In genomic region chr17:37562016-37562745, GRCh38 we compare ENCODE assay signal across 19 cellular contexts. TPM values are rescaled to one million over a fixed set of nuclear protein-coding genes. Genes with fewer than 3 reads are reported as not detected.
DNase-seq lines count a peak whose midpoint lies in the region; ATAC-seq and TF ChIP-seq lines count a peak whose summit lies in the region.
"Had no signal": no experiment of that assay in that cellular context is flagged by ENCODE, and none has a peak within 500 bp of the region (broad histone marks: within the 10 kb centered on the region; RNA-seq: fewer than 3 reads in every experiment).

No MANE protein-coding gene starts in this region.

- TF ChIP-seq EP300 in SK-N-SH (IDR thresholded peaks at IDR 0.05; ENCODE audit: borderline replicate concordance in 1 of 2, low read depth in 1 of 2, low read length in 1 of 2), result peak in 1 of 2 experiments; percentile 43; a peak in 1 of 4 replicates

- CTCF ChIA-PET in activated CD4-positive, alpha-beta T cell treated with anti-CD3 and anti-CD28 coated beads, Interleukin-2, amount 10 ng/mL, durations not matched to agents 7 days and 5 days (lab: Charles Lee), result interaction anchor here (1.1 kb wide), 1 partner anchor 40 kb away, joined by 3 read pairs; no protein-coding TSS in a partner anchor
- CTCF ChIA-PET in SK-N-SH (lab: Yijun Ruan, JAX), result interaction anchor here (0.7 to 2.0 kb wide), 9 partner anchors 8 to 39 kb away, joined by 3 to 8 read pairs (median 3); no protein-coding TSS in a partner anchor

- no peak for TF ChIP-seq CTCF in GM23338 (conservative IDR thresholded peaks at IDR 0.05; ENCODE audit: low read depth in 2 of 2)
- no peak for TF ChIP-seq CTCF in SK-N-SH (IDR thresholded peaks at IDR 0.05)

- H3F3A ChIP-seq in GM23338 (replicated peaks; ENCODE audit: low read depth) (no peaks in the 10 kb centered on the region), SK-N-SH (replicated peaks; ENCODE audit: insufficient read depth) (no peaks in the 10 kb centered on the region)

- H3K36me3 ChIP-seq in GM23338 (ENCODE audit: insufficient read depth) (peaks cover 12% of the 10 kb centered on the region; the same call in 1 of the 2 replicates), SK-N-SH (replicated peaks in 1 of 2; ENCODE audit: control insufficient read depth in 1 of 2, insufficient read depth in 2 of 2, low read length in 1 of 2) (peaks cover 38 to 70% of the 10 kb centered on the region in 2 experiments)

- peaks cover 3% of the 10 kb centered on the region; the same call in 1 of the 2 replicates for H3K9me2 ChIP-seq in GM23338 (ENCODE audit: insufficient read depth)
- H3K9me2 ChIP-seq in SK-N-SH, result no peaks in the 10 kb centered on the region

- H3K27ac ChIP-seq in GM23338 (ENCODE audit: low read depth), result no peak overlapping the region
- no peak overlapping the region for H3K27ac ChIP-seq in SK-N-SH (ENCODE audit: low read depth in 2 of 2, low read length in 1 of 2)

- H3K4me3 Mint-ChIP-seq in activated CD4-positive, alpha-beta T cell treated with anti-CD3 and anti-CD28 coated beads, Interleukin-2, amount 10 ng/mL, durations not matched to agents 7 days and 5 days, result no peak overlapping the region
- H3K4me3 Mint-ChIP-seq in GM23338 (peak overlapping the region; percentile 12; the same call in 1 of the 3 replicates), immature natural killer cell (no peak overlapping the region)
- H3K4me3 Mint-ChIP-seq in naive thymus-derived CD8-positive, alpha-beta T cell, result no peak overlapping the region
- H3K4me3 Mint-ChIP-seq: CD14-positive monocyte had no signal

- H2AFZ ChIP-seq in GM23338, result no peak overlapping the region
- H2AFZ ChIP-seq in SK-N-SH (ENCODE audit: low read depth), result no peak overlapping the region

- POLR2A ChIA-PET in activated CD4-positive, alpha-beta T cell treated with anti-CD3 and anti-CD28 coated beads, Interleukin-2, amount 10 ng/mL, durations not matched to agents 7 days and 5 days (lab: Charles Lee), result no interaction called here
- POLR2A ChIA-PET in SK-N-SH (lab: Yijun Ruan, JAX), result no interaction called here
- POLR2A ChIA-PET in naive thymus-derived CD8-positive, alpha-beta T cell (lab: Charles Lee), result no interaction called here

- no peaks in the 10 kb centered on the region for H3K9me3 ChIP-seq in SK-N-SH

- no peaks in the 10 kb centered on the region for H3K79me2 ChIP-seq in GM23338 (replicated peaks; ENCODE audit: insufficient read depth)
- no peaks in the 10 kb centered on the region; the same call in 1 of the 2 replicates for H3K79me2 ChIP-seq in SK-N-SH (ENCODE audit: insufficient read depth)

- H3K4me3 ChIP-seq in GM23338 (no peak overlapping the region), SK-N-SH (ENCODE audit: low read depth in 2 of 2, low read length in 1 of 2) (no peak overlapping the region)

- H3K4me1 Mint-ChIP-seq in activated CD4-positive, alpha-beta T cell treated with anti-CD3 and anti-CD28 coated beads, Interleukin-2, amount 10 ng/mL, durations not matched to agents 7 days and 5 days, result peaks cover 2% of the 10 kb centered on the region
- H3K4me1 Mint-ChIP-seq in GM23338 (peaks cover 13% of the 10 kb centered on the region), immature natural killer cell (peaks cover 3 to 24% of the 10 kb centered on the region in 2 donors)
- H3K4me1 Mint-ChIP-seq in naive thymus-derived CD8-positive, alpha-beta T cell, result peaks cover 9 to 21% (median 15%) of the 10 kb centered on the region in 4 donors
- H3K4me1 Mint-ChIP-seq: CD14-positive monocyte had no signal

- H3K4me2 ChIP-seq in GM23338 (peak overlapping the region; percentile 12), SK-N-SH (no peak overlapping the region)

- H3K36me3 Mint-ChIP-seq in activated CD4-positive, alpha-beta T cell treated with anti-CD3 and anti-CD28 coated beads, Interleukin-2, amount 10 ng/mL, durations not matched to agents 7 days and 5 days (ENCODE audit: low read depth), result peaks cover 54% of the 10 kb centered on the region
- peaks cover 43% of the 10 kb centered on the region for H3K36me3 Mint-ChIP-seq in GM23338 (ENCODE audit: low read depth)
- peaks cover 11 to 84% (median 29%) of the 10 kb centered on the region in 3 donors for H3K36me3 Mint-ChIP-seq in naive thymus-derived CD8-positive, alpha-beta T cell
- H3K36me3 Mint-ChIP-seq in immature natural killer cell, result peaks cover 17 to 47% (median 32%) of the 10 kb centered on the region in 3 donors

- H3K9me3 Mint-ChIP-seq in activated CD4-positive, alpha-beta T cell treated with anti-CD3 and anti-CD28 coated beads, Interleukin-2, amount 10 ng/mL, durations not matched to agents 7 days and 5 days, result no peaks in the 10 kb centered on the region
- H3K9me3 Mint-ChIP-seq in GM23338 (peaks cover 11% of the 10 kb centered on the region), immature natural killer cell (no peaks in the 10 kb centered on the region)
- peaks cover 0 to 2% (median 0%) of the 10 kb centered on the region in 9 donors for H3K9me3 Mint-ChIP-seq in naive thymus-derived CD8-positive, alpha-beta T cell

- no peak overlapping the region for H3K9ac ChIP-seq in SK-N-SH

- ATAC-seq in GM23338 (peak; percentile 40; the same call in 2 of the 3 replicates), HG03025 (IDR thresholded peaks at IDR 0.05; ENCODE audit: low FRiP score, unreplicated experiment) (no peak)
- no peak for ATAC-seq in naive thymus-derived CD8-positive, alpha-beta T cell
- ATAC-seq: PC-3 had no signal

- H3K27ac Mint-ChIP-seq in activated CD4-positive, alpha-beta T cell treated with anti-CD3 and anti-CD28 coated beads, Interleukin-2, amount 10 ng/mL, durations not matched to agents 7 days and 5 days, result peak overlapping the region; percentile 6
- H3K27ac Mint-ChIP-seq in GM23338 (peak overlapping the region; percentile 63), immature natural killer cell (peak overlapping the region in 3 of 6 donors; percentile 6 to 25 (median 6))
- peak overlapping the region in 7 of 10 donors; percentile 10 to 63 (median 44) for H3K27ac Mint-ChIP-seq in naive thymus-derived CD8-positive, alpha-beta T cell
- H3K27ac Mint-ChIP-seq: CD14-positive monocyte had no signal

- H4K20me1 ChIP-seq in GM23338 (replicated peaks; ENCODE audit: insufficient read depth), result no peaks in the 10 kb centered on the region
- no peaks in the 10 kb centered on the region; the same call in 1 of the 2 replicates for H4K20me1 ChIP-seq in SK-N-SH (ENCODE audit: insufficient read depth)

- DNase-seq in activated CD4-positive, alpha-beta T cell treated with anti-CD3 and anti-CD28 coated beads, Interleukin-2, amount 10 ng/mL, durations not matched to agents 7 days and 5 days, result no peak
- DNase-seq in activated CD4-positive, alpha-beta T cell treated with anti-CD3 and anti-CD28 coated beads for 48 hours, result no peak
- DNase-seq in GM23338 (ENCODE audit: low spot score) (peak; percentile 38), SK-N-SH (peak; percentile 53), immature natural killer cell (no peak)
- no peak for DNase-seq in naive thymus-derived CD8-positive, alpha-beta T cell
- DNase-seq: 8988T, EL, GF-D8, Kasumi-1, NCI-H1694, NCI-H2081, NCI-H2171 treated with DMSO at 0.1 percent for 48 hours, NCI-H446, PC-3, RPMI8226, SHP77 treated with DMSO at 0.1 percent for 48 hours had no signal

- H3K4me1 ChIP-seq in GM23338 (ENCODE audit: insufficient read depth) (peaks cover 19% of the 10 kb centered on the region), SK-N-SH (ENCODE audit: control insufficient read depth in 1 of 2, insufficient read depth in 2 of 2, low read depth in 1 of 2, low read length in 1 of 2) (no peaks in the 10 kb centered on the region; a peak in 1 of 4 replicates)

- 80% methylated on average over 5 of the region's 5 CpGs for WGBS in SK-N-SH (ENCODE audit: low lambda C conversion rate)

- H3K27me3 ChIP-seq in GM23338 (ENCODE audit: insufficient read depth) (no peaks in the 10 kb centered on the region), SK-N-SH (ENCODE audit: insufficient read depth) (no peaks in the 10 kb centered on the region)

- no peaks in the 10 kb centered on the region for H3K27me3 Mint-ChIP-seq in activated CD4-positive, alpha-beta T cell treated with anti-CD3 and anti-CD28 coated beads, Interleukin-2, amount 10 ng/mL, durations not matched to agents 7 days and 5 days
- peaks cover 5% of the 10 kb centered on the region for H3K27me3 Mint-ChIP-seq in GM23338 (ENCODE audit: insufficient read depth, low read depth, poor library complexity)
- H3K27me3 Mint-ChIP-seq in naive thymus-derived CD8-positive, alpha-beta T cell, result no peaks in the 10 kb centered on the region
- H3K27me3 Mint-ChIP-seq in immature natural killer cell (ENCODE audit: low read depth in 3 of 3), result no peaks in the 10 kb centered on the region

- no peak for TF ChIP-seq RAD21 in SK-N-SH (IDR thresholded peaks at IDR 0.05; ENCODE audit: low read length)

TF ChIP-seq in GM23338, 12 proteins besides CTCF, POLR2A, EP300 and RAD21 (continues in another document):
- TF ChIP-seq EZH2phosphoT487 (IDR thresholded peaks at IDR 0.05; ENCODE audit: unreplicated experiment) (no peak), STAT1 (IDR thresholded peaks at IDR 0.05; ENCODE audit: unreplicated experiment) (no peak)

TF ChIP-seq in SK-N-SH, 30 proteins besides CTCF, POLR2A, EP300 and RAD21 (continues in another document):
- TF ChIP-seq GATA2 (CRISPR knock-in tag; IDR thresholded peaks at IDR 0.05) (peak; percentile 91), FOXJ3 (CRISPR knock-in tag; IDR thresholded peaks at IDR 0.05) (peak; percentile 45; the same call in 1 of the 2 replicates), RCOR1 (IDR thresholded peaks at IDR 0.05; ENCODE audit: low read length) (peak; percentile 89), CHD2 (IDR thresholded peaks at IDR 0.05; ENCODE audit: low read length, partially characterized antibody) (peak; percentile 44), RXRA (IDR thresholded peaks at IDR 0.05; ENCODE audit: borderline replicate concordance, low read depth) (no peak), RFX5 (IDR thresholded peaks at IDR 0.05; ENCODE audit: low read length) (no peak)

RNA-seq across cellular contexts. Expression of gene SYNRG, which starts 47.0 kb away (rescaled TPM):
- total RNA-seq in activated CD4-positive, alpha-beta T cell treated with anti-CD3 and anti-CD28 coated beads, Interleukin-2, amount 10 ng/mL, durations not matched to agents 7 days and 5 days, result 100 to 1,000 TPM; 106 to 111 TPM
- 15.4 and 18.6 TPM in 2 replicates for total RNA-seq in GM23338 (2014; rRNA removed; shearing (Covaris generic))
- polyA plus RNA-seq in GM23338 (2016; fragmentation: Nextera tagmentation; extraction: Ambion mirVana) (17.3 and 22.6 TPM in 2 replicates), SK-N-SH (2012; rRNA removed) (8.9 and 12.0 TPM in 2 replicates), immature natural killer cell (100 to 1,000 TPM in 1 of 3 donors, 10 to 100 TPM in 2; 32.8 to 118 (median 58.7) TPM)
- polyA plus RNA-seq in SK-N-SH (2012; cell fraction: cytosol; rRNA removed), result 10.0 and 10.2 TPM in 2 replicates
- 15.1 and 22.2 TPM in 2 replicates for polyA plus RNA-seq in SK-N-SH (2012; cell fraction: nucleus; rRNA removed)
- total RNA-seq in naive thymus-derived CD8-positive, alpha-beta T cell, result 100 to 1,000 TPM; 142 to 149 TPM
- 10 to 100 TPM; 71.8 to 91.8 (median 87.2) TPM for polyA plus RNA-seq in naive thymus-derived CD8-positive, alpha-beta T cell

Comparison
In these comparisons a context has a peak if more than half of its experiments do, and no peak if none do; other contexts are left out.
1. DNase-seq: peak in GM23338 (single experiment) and SK-N-SH (single experiment); none in activated CD4-positive, alpha-beta T cell treated with anti-CD3 and anti-CD28 coated beads, Interleukin-2, amount 10 ng/mL, durations not matched to agents 7 days and 5 days (single experiment), activated CD4-positive, alpha-beta T cell treated with anti-CD3 and anti-CD28 coated beads for 48 hours (single experiment), naive thymus-derived CD8-positive, alpha-beta T cell (0 of 10) and immature natural killer cell (0 of 3).